1 cellular context compared by ENCODE assay signal in the genomic region with DNA sequence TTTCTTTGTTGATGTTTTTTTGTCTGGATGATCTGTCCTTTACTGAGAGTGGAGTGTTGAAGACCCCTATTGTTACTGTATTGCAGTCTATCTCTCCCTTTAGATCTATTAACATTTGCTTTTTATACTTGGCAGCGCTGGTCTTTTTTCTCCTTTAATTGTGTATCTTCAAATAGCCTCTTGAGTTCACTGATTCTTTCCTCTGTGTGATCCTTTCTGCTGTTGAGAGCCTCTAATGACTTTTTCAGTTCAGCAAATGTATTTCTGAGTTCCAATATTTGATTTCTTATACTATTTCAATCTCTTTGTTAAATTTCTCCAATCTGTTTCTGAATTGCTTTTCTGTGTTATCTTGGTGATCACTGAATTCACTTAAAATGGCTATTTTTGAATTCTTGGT.
TF ChIP-seq lines count a peak whose summit lies in the region.

No MANE protein-coding gene starts in this region.

TF ChIP-seq in HepG2, 621 proteins besides CTCF, POLR2A, EP300 and RAD21:
- TF ChIP-seq ZNF160 (CRISPR knock-in tag; IDR thresholded peaks at IDR 0.05) (peak; percentile 99), ZNF12 (CRISPR knock-in tag; IDR thresholded peaks at IDR 0.05) (no peak)
